ENCODE assay signal across 1 cellular context in the genomic region with DNA sequence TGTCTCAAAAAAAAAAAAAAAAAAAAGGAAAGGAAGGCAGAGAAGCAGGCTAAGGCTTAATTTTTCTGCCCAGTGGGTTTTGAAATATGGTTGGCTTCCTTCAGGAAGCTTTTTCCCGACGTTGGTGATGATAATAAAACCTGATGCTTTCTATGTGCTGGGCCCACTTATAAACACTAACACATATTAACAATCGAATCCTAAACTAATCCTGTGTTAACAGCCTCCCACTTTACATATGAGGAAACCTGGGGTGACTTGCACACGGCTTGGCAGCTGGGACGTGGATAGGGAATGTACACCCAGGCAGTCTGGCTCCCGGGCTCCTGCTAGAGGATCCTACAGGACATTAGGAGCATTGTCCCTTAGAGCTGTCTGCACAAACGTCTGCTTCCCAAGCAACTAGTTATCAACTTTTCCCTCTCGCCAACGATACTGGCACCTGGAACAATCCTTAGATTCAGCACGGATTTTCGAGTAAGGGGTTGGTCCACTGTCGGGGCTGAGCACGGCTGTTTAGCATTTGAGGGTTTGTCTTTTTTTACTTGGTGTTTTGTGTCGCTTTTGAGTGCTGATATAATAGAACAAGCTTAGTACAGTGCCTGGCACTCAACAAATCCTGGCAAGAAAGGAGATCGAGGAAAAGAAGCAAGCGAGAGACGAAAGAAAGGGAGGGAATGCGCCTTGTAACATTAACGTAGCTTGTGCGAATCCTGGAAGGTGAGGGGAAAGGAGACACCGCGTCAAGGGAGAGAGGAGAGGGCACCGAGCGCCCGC.
A peak's percentile ranks its signal among the peaks of the same experiment; 100 is the strongest.
TF ChIP-seq lines count a peak whose summit lies in the region.

No MANE protein-coding gene starts in this region.

TF ChIP-seq in HepG2, 621 proteins besides CTCF, POLR2A, EP300 and RAD21 (continued from another document and continues in another):
- TF ChIP-seq, protein P1, sequence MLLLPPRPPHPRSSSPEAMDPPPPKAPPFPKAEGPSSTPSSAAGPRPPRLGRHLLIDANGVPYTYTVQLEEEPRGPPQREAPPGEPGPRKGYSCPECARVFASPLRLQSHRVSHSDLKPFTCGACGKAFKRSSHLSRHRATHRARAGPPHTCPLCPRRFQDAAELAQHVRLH (CRISPR knock-in tag; IDR thresholded peaks at IDR 0.05; ENCODE audit: borderline replicate concordance, low read depth) = no peak
- TF ChIP-seq SMC3 (IDR thresholded peaks at IDR 0.05; ENCODE audit: low read length) (peak; percentile 41), STAG1 (CRISPR knock-in tag; IDR thresholded peaks at IDR 0.05) (peak; percentile 43), ZNF101 (CRISPR knock-in tag; IDR thresholded peaks at IDR 0.05; ENCODE audit: borderline replicate concordance, low read depth) (no peak), ARNTL (CRISPR knock-in tag; IDR thresholded peaks at IDR 0.05) (no peak), RBM22 (optimal IDR thresholded peaks at IDR 0.05; ENCODE audit: low read length) (no peak), ZMYM4 (CRISPR knock-in tag; IDR thresholded peaks at IDR 0.05) (peak; percentile 53; the same call in 1 of the 2 replicates), PAX8 (CRISPR knock-in tag; IDR thresholded peaks at IDR 0.05; ENCODE audit: borderline replicate concordance) (peak; percentile 0; the same call in 1 of the 2 replicates), ZKSCAN8 (CRISPR knock-in tag; IDR thresholded peaks at IDR 0.05; ENCODE audit: borderline replicate concordance) (0 out of 2 replicates have a peak, but pooled peaks have one; percentile 13), SATB2 (CRISPR knock-in tag; IDR thresholded peaks at IDR 0.05) (no peak; the same call in 1 of the 2 replicates), ZNF160 (CRISPR knock-in tag; IDR thresholded peaks at IDR 0.05) (no peak), ZNF713 (CRISPR knock-in tag; IDR thresholded peaks at IDR 0.05) (peak; percentile 44; the same call in 1 of the 2 replicates), AKAP8 (CRISPR knock-in tag; IDR thresholded peaks at IDR 0.05) (no peak), IRX3 (CRISPR knock-in tag; IDR thresholded peaks at IDR 0.05; ENCODE audit: borderline replicate concordance, low read depth) (no peak), ZNF451 (CRISPR knock-in tag; IDR thresholded peaks at IDR 0.05) (no peak), HCFC1 (IDR thresholded peaks at IDR 0.05; ENCODE audit: low read depth, low read length) (no peak), ZNF496 (CRISPR knock-in tag; IDR thresholded peaks at IDR 0.05; ENCODE audit: insufficient replicate concordance) (no peak), SCMH1 (CRISPR knock-in tag; IDR thresholded peaks at IDR 0.05; ENCODE audit: borderline replicate concordance) (no peak), ZNF224 (CRISPR knock-in tag; IDR thresholded peaks at IDR 0.05) (no peak), HMG20A (CRISPR knock-in tag; IDR thresholded peaks at IDR 0.05; ENCODE audit: borderline replicate concordance) (peak; percentile 21; the same call in 1 of the 2 replicates), RARA (CRISPR knock-in tag; IDR thresholded peaks at IDR 0.05) (no peak), MEIS1 (CRISPR knock-in tag; IDR thresholded peaks at IDR 0.05; ENCODE audit: borderline replicate concordance) (no peak; the same call in 1 of the 2 replicates), SIN3B (IDR thresholded peaks at IDR 0.05; ENCODE audit: low read length) (no peak), NFE2L1 (CRISPR knock-in tag; IDR thresholded peaks at IDR 0.05; ENCODE audit: borderline replicate concordance) (no peak), THYN1 (CRISPR knock-in tag; IDR thresholded peaks at IDR 0.05; ENCODE audit: borderline replicate concordance, low read depth) (0 out of 2 replicates have a peak, but pooled peaks have one; percentile 79), REL (CRISPR knock-in tag; conservative IDR thresholded peaks at IDR 0.05) (peak; percentile 24; the same call in 1 of the 2 replicates), KAT2B (IDR thresholded peaks at IDR 0.05; ENCODE audit: borderline replicate concordance, low read depth, low read length) (no peak), HNRNPH1 (optimal IDR thresholded peaks at IDR 0.05; ENCODE audit: low read depth, low read length) (no peak), ZNF558 (CRISPR knock-in tag; IDR thresholded peaks at IDR 0.05; ENCODE audit: borderline replicate concordance) (no peak), YEATS4 (CRISPR knock-in tag; IDR thresholded peaks at IDR 0.05; ENCODE audit: borderline replicate concordance) (no peak), ZNF326 (CRISPR knock-in tag; IDR thresholded peaks at IDR 0.05; ENCODE audit: borderline replicate concordance) (no peak)
- TF ChIP-seq, protein P2, sequence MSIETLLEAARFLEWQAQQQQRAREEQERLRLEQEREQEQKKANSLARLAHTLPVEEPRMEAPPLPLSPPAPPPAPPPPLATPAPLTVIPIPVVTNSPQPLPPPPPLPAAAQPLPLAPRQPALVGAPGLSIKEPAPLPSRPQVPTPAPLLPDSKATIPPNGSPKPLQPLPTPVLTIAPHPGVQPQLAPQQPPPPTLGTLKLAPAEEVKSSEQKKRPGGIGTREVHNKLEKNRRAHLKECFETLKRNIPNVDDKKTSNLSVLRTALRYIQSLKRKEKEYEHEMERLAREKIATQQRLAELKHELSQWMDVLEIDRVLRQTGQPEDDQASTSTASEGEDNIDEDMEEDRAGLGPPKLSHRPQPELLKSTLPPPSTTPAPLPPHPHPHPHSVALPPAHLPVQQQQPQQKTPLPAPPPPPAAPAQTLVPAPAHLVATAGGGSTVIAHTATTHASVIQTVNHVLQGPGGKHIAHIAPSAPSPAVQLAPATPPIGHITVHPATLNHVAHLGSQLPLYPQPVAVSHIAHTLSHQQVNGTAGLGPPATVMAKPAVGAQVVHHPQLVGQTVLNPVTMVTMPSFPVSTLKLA (IDR thresholded peaks at IDR 0.05) = no peak
- TF ChIP-seq, protein P3, sequence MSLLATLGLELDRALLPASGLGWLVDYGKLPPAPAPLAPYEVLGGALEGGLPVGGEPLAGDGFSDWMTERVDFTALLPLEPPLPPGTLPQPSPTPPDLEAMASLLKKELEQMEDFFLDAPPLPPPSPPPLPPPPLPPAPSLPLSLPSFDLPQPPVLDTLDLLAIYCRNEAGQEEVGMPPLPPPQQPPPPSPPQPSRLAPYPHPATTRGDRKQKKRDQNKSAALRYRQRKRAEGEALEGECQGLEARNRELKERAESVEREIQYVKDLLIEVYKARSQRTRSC (CRISPR knock-in tag; IDR thresholded peaks at IDR 0.05; ENCODE audit: low read depth) = no peak
- TF ChIP-seq, protein P4, sequence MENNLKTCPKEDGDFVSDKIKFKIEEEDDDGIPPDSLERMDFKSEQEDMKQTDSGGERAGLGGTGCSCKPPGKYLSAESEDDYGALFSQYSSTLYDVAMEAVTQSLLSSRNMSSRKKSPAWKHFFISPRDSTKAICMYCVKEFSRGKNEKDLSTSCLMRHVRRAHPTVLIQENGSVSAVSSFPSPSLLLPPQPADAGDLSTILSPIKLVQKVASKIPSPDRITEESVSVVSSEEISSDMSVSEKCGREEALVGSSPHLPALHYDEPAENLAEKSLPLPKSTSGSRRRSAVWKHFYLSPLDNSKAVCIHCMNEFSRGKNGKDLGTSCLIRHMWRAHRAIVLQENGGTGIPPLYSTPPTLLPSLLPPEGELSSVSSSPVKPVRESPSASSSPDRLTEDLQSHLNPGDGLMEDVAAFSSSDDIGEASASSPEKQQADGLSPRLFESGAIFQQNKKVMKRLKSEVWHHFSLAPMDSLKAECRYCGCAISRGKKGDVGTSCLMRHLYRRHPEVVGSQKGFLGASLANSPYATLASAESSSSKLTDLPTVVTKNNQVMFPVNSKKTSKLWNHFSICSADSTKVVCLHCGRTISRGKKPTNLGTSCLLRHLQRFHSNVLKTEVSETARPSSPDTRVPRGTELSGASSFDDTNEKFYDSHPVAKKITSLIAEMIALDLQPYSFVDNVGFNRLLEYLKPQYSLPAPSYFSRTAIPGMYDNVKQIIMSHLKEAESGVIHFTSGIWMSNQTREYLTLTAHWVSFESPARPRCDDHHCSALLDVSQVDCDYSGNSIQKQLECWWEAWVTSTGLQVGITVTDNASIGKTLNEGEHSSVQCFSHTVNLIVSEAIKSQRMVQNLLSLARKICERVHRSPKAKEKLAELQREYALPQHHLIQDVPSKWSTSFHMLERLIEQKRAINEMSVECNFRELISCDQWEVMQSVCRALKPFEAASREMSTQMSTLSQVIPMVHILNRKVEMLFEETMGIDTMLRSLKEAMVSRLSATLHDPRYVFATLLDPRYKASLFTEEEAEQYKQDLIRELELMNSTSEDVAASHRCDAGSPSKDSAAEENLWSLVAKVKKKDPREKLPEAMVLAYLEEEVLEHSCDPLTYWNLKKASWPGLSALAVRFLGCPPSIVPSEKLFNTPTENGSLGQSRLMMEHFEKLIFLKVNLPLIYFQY (CRISPR knock-in tag; IDR thresholded peaks at IDR 0.05; ENCODE audit: borderline replicate concordance) = peak; percentile 7; the same call in 1 of the 2 replicates
- TF ChIP-seq, protein P5, sequence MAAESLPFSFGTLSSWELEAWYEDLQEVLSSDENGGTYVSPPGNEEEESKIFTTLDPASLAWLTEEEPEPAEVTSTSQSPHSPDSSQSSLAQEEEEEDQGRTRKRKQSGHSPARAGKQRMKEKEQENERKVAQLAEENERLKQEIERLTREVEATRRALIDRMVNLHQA (CRISPR knock-in tag; IDR thresholded peaks at IDR 0.05) = no peak
- TF ChIP-seq, protein P6, sequence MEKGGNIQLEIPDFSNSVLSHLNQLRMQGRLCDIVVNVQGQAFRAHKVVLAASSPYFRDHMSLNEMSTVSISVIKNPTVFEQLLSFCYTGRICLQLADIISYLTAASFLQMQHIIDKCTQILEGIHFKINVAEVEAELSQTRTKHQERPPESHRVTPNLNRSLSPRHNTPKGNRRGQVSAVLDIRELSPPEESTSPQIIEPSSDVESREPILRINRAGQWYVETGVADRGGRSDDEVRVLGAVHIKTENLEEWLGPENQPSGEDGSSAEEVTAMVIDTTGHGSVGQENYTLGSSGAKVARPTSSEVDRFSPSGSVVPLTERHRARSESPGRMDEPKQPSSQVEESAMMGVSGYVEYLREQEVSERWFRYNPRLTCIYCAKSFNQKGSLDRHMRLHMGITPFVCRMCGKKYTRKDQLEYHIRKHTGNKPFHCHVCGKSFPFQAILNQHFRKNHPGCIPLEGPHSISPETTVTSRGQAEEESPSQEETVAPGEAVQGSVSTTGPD (CRISPR knock-in tag; IDR thresholded peaks at IDR 0.05) = no peak
- TF ChIP-seq, protein P7, sequence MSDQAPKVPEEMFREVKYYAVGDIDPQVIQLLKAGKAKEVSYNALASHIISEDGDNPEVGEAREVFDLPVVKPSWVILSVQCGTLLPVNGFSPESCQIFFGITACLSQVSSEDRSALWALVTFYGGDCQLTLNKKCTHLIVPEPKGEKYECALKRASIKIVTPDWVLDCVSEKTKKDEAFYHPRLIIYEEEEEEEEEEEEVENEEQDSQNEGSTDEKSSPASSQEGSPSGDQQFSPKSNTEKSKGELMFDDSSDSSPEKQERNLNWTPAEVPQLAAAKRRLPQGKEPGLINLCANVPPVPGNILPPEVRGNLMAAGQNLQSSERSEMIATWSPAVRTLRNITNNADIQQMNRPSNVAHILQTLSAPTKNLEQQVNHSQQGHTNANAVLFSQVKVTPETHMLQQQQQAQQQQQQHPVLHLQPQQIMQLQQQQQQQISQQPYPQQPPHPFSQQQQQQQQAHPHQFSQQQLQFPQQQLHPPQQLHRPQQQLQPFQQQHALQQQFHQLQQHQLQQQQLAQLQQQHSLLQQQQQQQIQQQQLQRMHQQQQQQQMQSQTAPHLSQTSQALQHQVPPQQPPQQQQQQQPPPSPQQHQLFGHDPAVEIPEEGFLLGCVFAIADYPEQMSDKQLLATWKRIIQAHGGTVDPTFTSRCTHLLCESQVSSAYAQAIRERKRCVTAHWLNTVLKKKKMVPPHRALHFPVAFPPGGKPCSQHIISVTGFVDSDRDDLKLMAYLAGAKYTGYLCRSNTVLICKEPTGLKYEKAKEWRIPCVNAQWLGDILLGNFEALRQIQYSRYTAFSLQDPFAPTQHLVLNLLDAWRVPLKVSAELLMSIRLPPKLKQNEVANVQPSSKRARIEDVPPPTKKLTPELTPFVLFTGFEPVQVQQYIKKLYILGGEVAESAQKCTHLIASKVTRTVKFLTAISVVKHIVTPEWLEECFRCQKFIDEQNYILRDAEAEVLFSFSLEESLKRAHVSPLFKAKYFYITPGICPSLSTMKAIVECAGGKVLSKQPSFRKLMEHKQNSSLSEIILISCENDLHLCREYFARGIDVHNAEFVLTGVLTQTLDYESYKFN (CRISPR knock-in tag; conservative IDR thresholded peaks at IDR 0.05) = no peak
- TF ChIP-seq, protein P8, sequence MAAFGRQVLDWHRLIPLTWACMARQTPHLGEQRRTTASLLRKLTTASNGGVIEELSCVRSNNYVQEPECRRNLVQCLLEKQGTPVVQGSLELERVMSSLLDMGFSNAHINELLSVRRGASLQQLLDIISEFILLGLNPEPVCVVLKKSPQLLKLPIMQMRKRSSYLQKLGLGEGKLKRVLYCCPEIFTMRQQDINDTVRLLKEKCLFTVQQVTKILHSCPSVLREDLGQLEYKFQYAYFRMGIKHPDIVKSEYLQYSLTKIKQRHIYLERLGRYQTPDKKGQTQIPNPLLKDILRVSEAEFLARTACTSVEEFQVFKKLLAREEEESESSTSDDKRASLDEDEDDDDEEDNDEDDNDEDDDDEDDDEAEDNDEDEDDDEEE (CRISPR knock-in tag; IDR thresholded peaks at IDR 0.05) = no peak
- TF ChIP-seq, protein P9, sequence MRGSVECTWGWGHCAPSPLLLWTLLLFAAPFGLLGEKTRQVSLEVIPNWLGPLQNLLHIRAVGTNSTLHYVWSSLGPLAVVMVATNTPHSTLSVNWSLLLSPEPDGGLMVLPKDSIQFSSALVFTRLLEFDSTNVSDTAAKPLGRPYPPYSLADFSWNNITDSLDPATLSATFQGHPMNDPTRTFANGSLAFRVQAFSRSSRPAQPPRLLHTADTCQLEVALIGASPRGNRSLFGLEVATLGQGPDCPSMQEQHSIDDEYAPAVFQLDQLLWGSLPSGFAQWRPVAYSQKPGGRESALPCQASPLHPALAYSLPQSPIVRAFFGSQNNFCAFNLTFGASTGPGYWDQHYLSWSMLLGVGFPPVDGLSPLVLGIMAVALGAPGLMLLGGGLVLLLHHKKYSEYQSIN (CRISPR knock-in tag; IDR thresholded peaks at IDR 0.05; ENCODE audit: borderline replicate concordance) = no peak
- TF ChIP-seq, protein P10, sequence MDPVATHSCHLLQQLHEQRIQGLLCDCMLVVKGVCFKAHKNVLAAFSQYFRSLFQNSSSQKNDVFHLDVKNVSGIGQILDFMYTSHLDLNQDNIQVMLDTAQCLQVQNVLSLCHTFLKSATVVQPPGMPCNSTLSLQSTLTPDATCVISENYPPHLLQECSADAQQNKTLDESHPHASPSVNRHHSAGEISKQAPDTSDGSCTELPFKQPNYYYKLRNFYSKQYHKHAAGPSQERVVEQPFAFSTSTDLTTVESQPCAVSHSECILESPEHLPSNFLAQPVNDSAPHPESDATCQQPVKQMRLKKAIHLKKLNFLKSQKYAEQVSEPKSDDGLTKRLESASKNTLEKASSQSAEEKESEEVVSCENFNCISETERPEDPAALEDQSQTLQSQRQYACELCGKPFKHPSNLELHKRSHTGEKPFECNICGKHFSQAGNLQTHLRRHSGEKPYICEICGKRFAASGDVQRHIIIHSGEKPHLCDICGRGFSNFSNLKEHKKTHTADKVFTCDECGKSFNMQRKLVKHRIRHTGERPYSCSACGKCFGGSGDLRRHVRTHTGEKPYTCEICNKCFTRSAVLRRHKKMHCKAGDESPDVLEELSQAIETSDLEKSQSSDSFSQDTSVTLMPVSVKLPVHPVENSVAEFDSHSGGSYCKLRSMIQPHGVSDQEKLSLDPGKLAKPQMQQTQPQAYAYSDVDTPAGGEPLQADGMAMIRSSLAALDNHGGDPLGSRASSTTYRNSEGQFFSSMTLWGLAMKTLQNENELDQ (CRISPR knock-in tag; IDR thresholded peaks at IDR 0.05; ENCODE audit: borderline replicate concordance) = peak; percentile 73; the same call in 1 of the 2 replicates
